In the genomic region with DNA sequence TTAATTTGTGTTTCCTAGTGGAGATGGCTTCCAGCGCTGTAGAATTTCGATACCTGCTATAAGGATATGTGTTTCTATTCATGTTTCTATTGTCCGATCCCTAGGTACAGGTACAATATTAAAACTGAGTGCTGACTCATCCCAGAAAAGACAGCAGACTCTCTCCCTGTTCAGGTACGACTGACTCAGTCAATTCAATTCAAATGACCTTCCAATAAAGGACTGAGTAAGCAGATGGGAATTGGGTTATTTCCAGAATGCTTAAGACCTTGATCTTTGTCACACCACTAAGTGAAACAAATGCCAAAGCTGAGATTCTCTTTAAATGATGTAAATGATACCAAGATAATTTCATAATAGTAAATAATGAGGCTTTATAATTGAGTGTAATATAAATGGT, we compare ENCODE assay signal across 17 cellular contexts.
DNase-seq lines count a peak whose midpoint lies in the region; ATAC-seq and TF ChIP-seq lines count a peak whose summit lies in the region.
"Had no signal": no experiment of that assay in that cellular context is flagged by ENCODE, and none has a peak within 500 bp of the region (broad histone marks: within the 10 kb centered on the region; RNA-seq: fewer than 3 reads in every experiment).

No MANE protein-coding gene starts in this region.

- H3K4me3 ChIP-seq in mammary epithelial cell (replicated peaks in 1 of 3; ENCODE audit: insufficient read depth in 1 of 3, low read depth in 2 of 3, low read length in 3 of 3) = no peak overlapping the region
- H3K4me3 ChIP-seq in neural cell (ENCODE audit: low read length) = no peak overlapping the region
- H3K4me3 ChIP-seq: GM12878, HAP-1 had no signal

- no peaks in the 10 kb centered on the region for H4K20me1 ChIP-seq in mammary epithelial cell (ENCODE audit: insufficient read depth, low read length)
- H4K20me1 ChIP-seq in neural cell (ENCODE audit: insufficient read depth) = no peaks in the 10 kb centered on the region

- no peak overlapping the region for H2AFZ ChIP-seq in mammary epithelial cell (ENCODE audit: low read depth, low read length)
- H2AFZ ChIP-seq in neural cell (ENCODE audit: low read depth, low read length) = no peak overlapping the region

- no peaks in the 10 kb centered on the region for H3K9me2 ChIP-seq in neural cell (ENCODE audit: insufficient read depth, low read length)

- no peaks in the 10 kb centered on the region for H3F3A ChIP-seq in neural cell (ENCODE audit: insufficient read depth, low read length, poor library complexity, severe bottlenecking)

- H3K9ac ChIP-seq in mammary epithelial cell (ENCODE audit: insufficient read depth, low read length) (no peak overlapping the region), neural cell (ENCODE audit: low read length) (no peak overlapping the region)

- CTCF ChIA-PET in RWPE1 (lab: Yijun Ruan, JAX) (no interaction called here), mammary epithelial cell (lab: Charles Lee; ENCODE audit: low non-redundant PET) (no interaction called here)

- intact Hi-C loops in mammary epithelial cell (cut with micrococcal nuclease) = no loop called here

- DNase-seq in RWPE1 (ENCODE audit: low spot score) (peak; percentile 3), mammary epithelial cell (peak; percentile 0), KG1 (lab: John Stamatoyannopoulos, UW) (no peak)
- no peak for DNase-seq in effector CD8-positive, alpha-beta T cell (lab: John Stamatoyannopoulos, UW)
- DNase-seq: ACHN; BE2C; C1 segment of cervical spinal cord; CD4-positive, alpha-beta T cell; DMS153; DND-41; EL had no signal

- H3K4me2 ChIP-seq in mammary epithelial cell (ENCODE audit: insufficient read depth, low read depth, low read length) (no peak overlapping the region), neural cell (ENCODE audit: low read length) (peak overlapping the region; percentile 19)

- no peak overlapping the region for H3K27ac ChIP-seq in RWPE1
- no peak overlapping the region for H3K27ac ChIP-seq in mammary epithelial cell (ENCODE audit: insufficient read depth, low read depth, low read length)
- H3K27ac ChIP-seq in neural cell (ENCODE audit: low read length) = peak overlapping the region; percentile 71
- H3K27ac ChIP-seq: HL-60 had no signal

- H3K4me1 ChIP-seq in mammary epithelial cell (ENCODE audit: insufficient read depth, low read length) = no peaks in the 10 kb centered on the region
- H3K4me1 ChIP-seq: BE2C had no signal

- TF ChIP-seq RAD21 in neural cell (conservative IDR thresholded peaks at IDR 0.05) = no peak

- 57% methylated on average over 4 of the region's 4 CpGs for WGBS in mammary epithelial cell (ENCODE audit: low coverage, missing lambda C conversion rate)

- H3K79me2 ChIP-seq in mammary epithelial cell (ENCODE audit: insufficient read depth, low read length) (no peaks in the 10 kb centered on the region), neural cell (replicated peaks; ENCODE audit: insufficient read depth, low read length) (no peaks in the 10 kb centered on the region)

- H3K36me3 ChIP-seq in mammary epithelial cell (ENCODE audit: insufficient read depth, low read length) (no peaks in the 10 kb centered on the region), neural cell (ENCODE audit: insufficient read depth, low read length) (no peaks in the 10 kb centered on the region)
- H3K36me3 ChIP-seq: BE2C, HAP-1 had no signal

- POLR2A ChIA-PET in RWPE1 (lab: Yijun Ruan, JAX; ENCODE audit: low non-redundant PET) = no interaction called here

- no peak for TF ChIP-seq EP300 in neural cell (conservative IDR thresholded peaks at IDR 0.05; ENCODE audit: poor library complexity, severe bottlenecking)

- no TSS peak for BruUV-seq in mammary epithelial cell (replicated peaks; lab: Mats Ljungman, UMichigan)

- H3K27me3 ChIP-seq in mammary epithelial cell (ENCODE audit: insufficient read depth, low read length) = no peaks in the 10 kb centered on the region
- H3K27me3 ChIP-seq in neural cell (ENCODE audit: insufficient read depth, low read depth, low read length) = no peaks in the 10 kb centered on the region
- H3K27me3 ChIP-seq: BE2C had no signal

- ATAC-seq in esophagus mucosa = peak; percentile 47
- ATAC-seq in HG03439 (IDR thresholded peaks at IDR 0.05; ENCODE audit: unreplicated experiment) = no peak
- ATAC-seq: GM12878 had no signal

- dilution Hi-C loops in mammary epithelial cell (cut with HindIII; ENCODE audit: low sequenced_read_pairs) = no loop called here

- TF ChIP-seq CTCF in RWPE1 (conservative IDR thresholded peaks at IDR 0.05; ENCODE audit: low read depth) = no peak
- TF ChIP-seq CTCF in mammary epithelial cell (conservative IDR thresholded peaks at IDR 0.05 in 1 of 2, IDR thresholded peaks at IDR 0.05 in 1 of 2; ENCODE audit: extremely low read depth in 1 of 2, insufficient read depth in 1 of 2, low read depth in 1 of 2, low read length in 2 of 2) = no peak
- no peak for TF ChIP-seq CTCF in neural cell (IDR thresholded peaks at IDR 0.05; ENCODE audit: poor library complexity, severe bottlenecking)

- H3K9me3 ChIP-seq in mammary epithelial cell (replicated peaks; ENCODE audit: insufficient read depth, low read length) (no peaks in the 10 kb centered on the region), neural cell (ENCODE audit: low read length) (no peaks in the 10 kb centered on the region)
- H3K9me3 ChIP-seq: BE2C, HAP-1 had no signal

- in situ Hi-C loops in mammary epithelial cell (cut with MboI; ENCODE audit: low sequenced_read_pairs in 2 of 2) = no loop called here

TF ChIP-seq in neural cell, 6 proteins besides CTCF, POLR2A, EP300 and RAD21:
- TF ChIP-seq SMC3 (conservative IDR thresholded peaks at IDR 0.05; ENCODE audit: poor library complexity) (no peak), MXI1 (conservative IDR thresholded peaks at IDR 0.05; ENCODE audit: poor library complexity, severe bottlenecking) (no peak), EZH2 (IDR thresholded peaks at IDR 0.05; ENCODE audit: borderline replicate concordance, insufficient read depth, low read length, poor library complexity, severe bottlenecking) (no peak), POLR2AphosphoS5 (IDR thresholded peaks at IDR 0.05) (no peak), TAF1 (IDR thresholded peaks at IDR 0.05; ENCODE audit: low read depth) (no peak)
- TF ChIP-seq, protein P1, sequence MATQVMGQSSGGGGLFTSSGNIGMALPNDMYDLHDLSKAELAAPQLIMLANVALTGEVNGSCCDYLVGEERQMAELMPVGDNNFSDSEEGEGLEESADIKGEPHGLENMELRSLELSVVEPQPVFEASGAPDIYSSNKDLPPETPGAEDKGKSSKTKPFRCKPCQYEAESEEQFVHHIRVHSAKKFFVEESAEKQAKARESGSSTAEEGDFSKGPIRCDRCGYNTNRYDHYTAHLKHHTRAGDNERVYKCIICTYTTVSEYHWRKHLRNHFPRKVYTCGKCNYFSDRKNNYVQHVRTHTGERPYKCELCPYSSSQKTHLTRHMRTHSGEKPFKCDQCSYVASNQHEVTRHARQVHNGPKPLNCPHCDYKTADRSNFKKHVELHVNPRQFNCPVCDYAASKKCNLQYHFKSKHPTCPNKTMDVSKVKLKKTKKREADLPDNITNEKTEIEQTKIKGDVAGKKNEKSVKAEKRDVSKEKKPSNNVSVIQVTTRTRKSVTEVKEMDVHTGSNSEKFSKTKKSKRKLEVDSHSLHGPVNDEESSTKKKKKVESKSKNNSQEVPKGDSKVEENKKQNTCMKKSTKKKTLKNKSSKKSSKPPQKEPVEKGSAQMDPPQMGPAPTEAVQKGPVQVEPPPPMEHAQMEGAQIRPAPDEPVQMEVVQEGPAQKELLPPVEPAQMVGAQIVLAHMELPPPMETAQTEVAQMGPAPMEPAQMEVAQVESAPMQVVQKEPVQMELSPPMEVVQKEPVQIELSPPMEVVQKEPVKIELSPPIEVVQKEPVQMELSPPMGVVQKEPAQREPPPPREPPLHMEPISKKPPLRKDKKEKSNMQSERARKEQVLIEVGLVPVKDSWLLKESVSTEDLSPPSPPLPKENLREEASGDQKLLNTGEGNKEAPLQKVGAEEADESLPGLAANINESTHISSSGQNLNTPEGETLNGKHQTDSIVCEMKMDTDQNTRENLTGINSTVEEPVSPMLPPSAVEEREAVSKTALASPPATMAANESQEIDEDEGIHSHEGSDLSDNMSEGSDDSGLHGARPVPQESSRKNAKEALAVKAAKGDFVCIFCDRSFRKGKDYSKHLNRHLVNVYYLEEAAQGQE (IDR thresholded peaks at IDR 0.05; ENCODE audit: borderline replicate concordance) = no peak
TF ChIP-seq in neural cell: peak in this region for 0.

Comparison
In these comparisons a context has a peak if more than half of its experiments do, and no peak if none do; other contexts are left out.
1. DNase-seq: peak in RWPE1 (single experiment) and mammary epithelial cell (single experiment); none in effector CD8-positive, alpha-beta T cell (single experiment) and KG1 (single experiment).